Comparison of ENCODE assay signal across 22 cellular contexts in genomic region chr4:8143392-8144140, GRCh38. TPM values are rescaled to one million over a fixed set of nuclear protein-coding genes. Genes with fewer than 3 reads are reported as not detected.
DNase-seq lines count a peak whose midpoint lies in the region; ATAC-seq, FAIRE-seq and TF ChIP-seq lines count a peak whose summit lies in the region.
"Had no signal": no experiment of that assay in that cellular context is flagged by ENCODE, and none has a peak within 500 bp of the region (broad histone marks: within the 10 kb centered on the region; RNA-seq: fewer than 3 reads in every experiment).

No MANE protein-coding gene starts in this region.

- H4K8ac ChIP-seq in neuronal stem cell (ENCODE audit: low read depth, low read length) = no peak overlapping the region

- in situ Hi-C loops in K562 (cut with MboI) = no loop called here

- no peak overlapping the region for H2BK120ac ChIP-seq in neuronal stem cell (ENCODE audit: low read depth, low read length)

- H3K9ac ChIP-seq in K562 (ENCODE audit: insufficient read depth in 1 of 2, low read depth in 2 of 2, low read length in 2 of 2) = peak overlapping the region in 1 of 2 experiments; percentile 2; a peak in 1 of 4 replicates
- no peak overlapping the region for H3K9ac ChIP-seq in neuronal stem cell (ENCODE audit: low read depth, low read length, poor library complexity)
- H3K9ac ChIP-seq: BLaER1 treated with 17β-estradiol and CSF1 and Interleukin-3, amounts not matched to agents 10 nM and 100 nM; KMS-11; SK-N-SH had no signal

- H3K4me3 ChIP-seq in A549 = no peak overlapping the region
- no peak overlapping the region for H3K4me3 ChIP-seq in K562
- no peak overlapping the region for H3K4me3 ChIP-seq in right atrium auricular region
- H3K4me3 ChIP-seq in neuronal stem cell (ENCODE audit: low read length in 2 of 2) = no peak overlapping the region
- H3K4me3 ChIP-seq: BLaER1 treated with 17β-estradiol and CSF1 and Interleukin-3, amounts not matched to agents 10 nM and 100 nM had no signal

- no peak overlapping the region for H2AFZ ChIP-seq in K562 (ENCODE audit: low read depth, low read length)
- no peak overlapping the region for H2AFZ ChIP-seq in neuronal stem cell (ENCODE audit: low read length)

- CTCF ChIA-PET in A549 (lab: Yijun Ruan, JAX) (interaction anchor here (1.2 to 1.7 kb wide), 2 partner anchors 10 to 15 kb away, joined by 3 to 5 read pairs; no protein-coding TSS in a partner anchor), K562 (lab: Yijun Ruan, JAX; ENCODE audit: low intra/inter-chr PET ratio) (no interaction called here)

- H3K27ac ChIP-seq in A549 (no peak overlapping the region), K562 (ENCODE audit: extremely low read depth, low read depth, low read length) (no peak overlapping the region), right atrium auricular region (peak overlapping the region; percentile 71 to 78), neuronal stem cell (replicated peaks; ENCODE audit: low read length) (no peak overlapping the region)
- H3K27ac ChIP-seq: BLaER1 treated with 17β-estradiol and CSF1 and Interleukin-3, amounts not matched to agents 10 nM and 100 nM; KMS-11 had no signal

- 61% methylated on average over 2 of the region's 11 CpGs for WGBS in A549 (ENCODE audit: missing lambda C conversion rate)
- WGBS in K562 (ENCODE audit: insufficient coverage, low coverage, missing lambda C conversion rate) = 4% methylated on average over 11 of the region's 11 CpGs
- WGBS in neuronal stem cell (ENCODE audit: extremely low coverage in 2 of 2, insufficient read length in 2 of 2, insufficient replicate concordance in 1 of 2), 2 donors = no CpG with 5 or more reads among the region's 11 CpGs

- H2BK15ac ChIP-seq in neuronal stem cell (ENCODE audit: low read length) = no peak overlapping the region

- peaks cover 1% of the 10 kb centered on the region for H3K79me1 ChIP-seq in neuronal stem cell (ENCODE audit: low read depth, low read length)

- no peak for TF ChIP-seq RAD21 in A549 (conservative IDR thresholded peaks at IDR 0.05 in 1 of 2, IDR thresholded peaks at IDR 0.05 in 1 of 2)
- TF ChIP-seq RAD21 in K562 (CRISPR knock-in tag; conservative IDR thresholded peaks at IDR 0.05 in 1 of 2, IDR thresholded peaks at IDR 0.05 in 1 of 2) = no peak

- intact Hi-C loops in K562 (cut with micrococcal nuclease) = no loop called here

- BruUV-seq in K562 (replicated peaks; lab: Mats Ljungman, UMichigan) = no TSS peak

- peak overlapping the region; percentile 49 for H2AK5ac ChIP-seq in neuronal stem cell (ENCODE audit: low read depth, low read length)

- peak overlapping the region; percentile 5 for H3K14ac ChIP-seq in neuronal stem cell (ENCODE audit: low read length)

- ATAC-seq in A549 (no peak; a peak in 1 of 6 replicates), K562 (no peak), HG02571 (IDR thresholded peaks at IDR 0.05; ENCODE audit: unreplicated experiment) (no peak), GM18868 (IDR thresholded peaks at IDR 0.05; ENCODE audit: unreplicated experiment) (no peak)
- ATAC-seq: CD8-positive, alpha-beta T cell had no signal

- H3K4me1 ChIP-seq in A549 (no peaks in the 10 kb centered on the region), K562 (replicated peaks in 1 of 2; ENCODE audit: control insufficient read depth in 2 of 2, insufficient read depth in 2 of 2, low read length in 2 of 2) (0 out of 5 replicates have a peak, but pooled peaks cover 0 to 3% of the 10 kb centered on the region in 2 experiments), right atrium auricular region (peaks cover 0 to 58% of the 10 kb centered on the region in 2 donors), neuronal stem cell (ENCODE audit: control insufficient read depth in 2 of 2, insufficient read depth in 1 of 2, low read depth in 1 of 2, low read length in 2 of 2) (peaks cover 5% of the 10 kb centered on the region in 2 donors)

- H4K20me1 ChIP-seq in K562 (replicated peaks; ENCODE audit: control insufficient read depth, insufficient read depth, low read length) = peaks cover 7% of the 10 kb centered on the region; the same call in 1 of the 2 replicates

- H3K4me2 ChIP-seq in A549 (no peak overlapping the region), K562 (ENCODE audit: insufficient read depth, low read length) (no peak overlapping the region), neuronal stem cell (ENCODE audit: insufficient read depth, low read length, poor library complexity, severe bottlenecking) (no peak overlapping the region)
- H3K4me2 ChIP-seq: KMS-11, SK-N-SH had no signal

- no peak for TF ChIP-seq EP300 in A549 (IDR thresholded peaks at IDR 0.05)
- no peak for TF ChIP-seq EP300 in K562 (IDR thresholded peaks at IDR 0.05; ENCODE audit: low read length)

- FAIRE-seq in A549 (lab: Jason Lieb, UNC) (no peak), K562 (lab: Jason Lieb, UNC) (no peak)
- FAIRE-seq: A204.1, GM12892, RCC 7860 had no signal

- H3K4ac ChIP-seq in neuronal stem cell (ENCODE audit: low read length) = no peak overlapping the region

- H3K23ac ChIP-seq in neuronal stem cell (ENCODE audit: low read depth, low read length, poor library complexity) = no peak overlapping the region

- H2BK5ac ChIP-seq in neuronal stem cell (ENCODE audit: low read length) = no peak overlapping the region

- no peaks in the 10 kb centered on the region for H3K79me2 ChIP-seq in K562 (ENCODE audit: control insufficient read depth, insufficient read depth, low read length)

- H3K36me3 ChIP-seq in K562 (ENCODE audit: control insufficient read depth, insufficient read depth, low read length) = no peaks in the 10 kb centered on the region
- no peaks in the 10 kb centered on the region for H3K36me3 ChIP-seq in right atrium auricular region
- H3K36me3 ChIP-seq in neuronal stem cell (replicated peaks in 1 of 2; ENCODE audit: control insufficient read depth in 2 of 2, insufficient read depth in 2 of 2, low read length in 2 of 2) = no peaks in the 10 kb centered on the region
- H3K36me3 ChIP-seq: BLaER1 treated with 17β-estradiol and CSF1 and Interleukin-3, amounts not matched to agents 10 nM and 100 nM had no signal

- H3K9me3 ChIP-seq in A549 = no peaks in the 10 kb centered on the region
- no peaks in the 10 kb centered on the region for H3K9me3 ChIP-seq in K562 (replicated peaks; ENCODE audit: control insufficient read depth, insufficient read depth, low read depth, low read length)
- no peaks in the 10 kb centered on the region for H3K9me3 ChIP-seq in right atrium auricular region
- H3K9me3 ChIP-seq in neuronal stem cell (replicated peaks in 1 of 2; ENCODE audit: control insufficient read depth in 2 of 2, insufficient read depth in 1 of 2, low read depth in 1 of 2, low read length in 2 of 2) = peaks cover 0 to 2% of the 10 kb centered on the region in 2 donors
- H3K9me3 ChIP-seq: SK-N-SH had no signal

- no peak overlapping the region for H4K91ac ChIP-seq in neuronal stem cell (ENCODE audit: low read depth, low read length, poor library complexity)

- TF ChIP-seq POLR2A in A549 (IDR thresholded peaks at IDR 0.05; ENCODE audit: low read length) (no peak), K562 (conservative IDR thresholded peaks at IDR 0.05) (no peak)

- DNase-seq in A549 (ENCODE audit: low read depth in 1 of 2, low spot score in 1 of 2) = peak in 1 of 2 experiments; percentile 5
- DNase-seq in K562 (ENCODE audit: extremely low read depth in 1 of 4, low spot score in 3 of 4) = no peak
- DNase-seq in right atrium auricular region (ENCODE audit: low spot score) = no peak
- no peak for DNase-seq in neuronal stem cell (ENCODE audit: low spot score)
- no peak for DNase-seq in NCI-H1417 (lab: John Stamatoyannopoulos, UW)
- DNase-seq in AG08396 (ENCODE audit: low spot score) = no peak
- DNase-seq: CD8-positive, alpha-beta T cell; DMS79; MV-4-11; NCI-H2107; NCI-H510A; NCI-H748 treated with DMSO at 0.1 percent for 48 hours; NK-92 treated with Interleukin-12 subunit alpha and Interleukin-12 subunit beta, amount 100 ng/mL, for 24 hours; SHP77 had no signal

- H2BK12ac ChIP-seq in neuronal stem cell (ENCODE audit: low read length) = no peak overlapping the region

- TF ChIP-seq CTCF in A549 (IDR thresholded peaks at IDR 0.05) (no peak), K562 (IDR thresholded peaks at IDR 0.05 in 2 of 3, conservative IDR thresholded peaks at IDR 0.05 in 1 of 3; ENCODE audit: insufficient read depth in 2 of 3, low read depth in 1 of 3, low read length in 3 of 3) (no peak), right atrium auricular region (IDR thresholded peaks at IDR 0.05) (no peak)

- no peaks in the 10 kb centered on the region for H3K9me1 ChIP-seq in K562 (ENCODE audit: control insufficient read depth, insufficient read depth, low read length)

- peak overlapping the region; percentile 28 for H3K18ac ChIP-seq in neuronal stem cell (ENCODE audit: low read length)

- POLR2A ChIA-PET in A549 (lab: Yijun Ruan, JAX) (no interaction called here), K562 (lab: Yijun Ruan, JAX) (no interaction called here)

- H3K27me3 ChIP-seq in K562 (ENCODE audit: control insufficient read depth in 2 of 2, insufficient read depth in 2 of 2, low read length in 2 of 2) (peaks cover 19 to 53% of the 10 kb centered on the region in 2 experiments; a peak in 4 of 5 replicates), right atrium auricular region (no peaks in the 10 kb centered on the region), neuronal stem cell (ENCODE audit: control insufficient read depth in 3 of 3, insufficient read depth in 3 of 3, low read depth in 1 of 3, low read length in 3 of 3) (peaks cover 0 to 50% (median 0%) of the 10 kb centered on the region in 3 experiments)

RNA-seq across cellular contexts. Expression of gene ABLIM2, which starts 15.0 kb away (rescaled TPM):
- polyA plus RNA-seq in A549 (2011; rRNA removed) (0.21 and 0.37 TPM in 2 replicates), A549 (2017; fragmentation: RNase III; extraction: RNeasy Plus Mini Kit Qiagen cat#74134 plus additional on column Dnase treatment) (0.31 to 0.40 TPM (median 0.32 TPM) in 3 replicates), K562 (2011; rRNA removed) (not detected in 2 replicates), K562 (2014; fragmentation: Illumina TruSeq; extraction: Trizol) (not detected in 2 replicates), K562 (2014; fragmentation: Nextera tagmentation; extraction: Ambion mirVana) (not detected), K562 (2014; rRNA removed) (not detected in 2 replicates)
- 0.19 and 0.46 TPM in 2 replicates for polyA plus RNA-seq in A549 (2012; cell fraction: cytosol; rRNA removed)
- 0.34 TPM in 2 replicates for polyA plus RNA-seq in A549 (2012; cell fraction: nucleus; rRNA removed)
- polyA minus RNA-seq in A549 (2011; rRNA and poly(A)+ RNA removed) = 0.12 and 0.68 TPM in 2 replicates
- total RNA-seq in K562 (2011; cell fraction: chromatin; rRNA removed; ENCODE audit: low replicate concordance) = not detected in 2 replicates
- total RNA-seq in K562 (2011; cell fraction: nucleolus; rRNA removed) = not detected in 2 replicates
- total RNA-seq in K562 (2011; cell fraction: nucleoplasm; rRNA removed) = not detected in 2 replicates
- total RNA-seq in K562 (2014; rRNA removed) (not detected in 2 replicates), K562 (2014; rRNA removed; fragmentation: Illumina TruSeq; extraction: Trizol) (not detected in 2 replicates), K562 (2015; rRNA removed; fragmentation: Illumina TruSeq; extraction: Trizol) (not detected in 2 replicates), K562 (2021) (not detected in 2 replicates), right atrium auricular region (10 to 100 TPM in 1 of 2 donors, 1 to 10 TPM in 1; 5.7 to 11.2 TPM)
- polyA plus RNA-seq in K562 (2011; cell fraction: cytosol; rRNA removed) = not detected in 2 replicates
- not detected in 2 replicates for polyA plus RNA-seq in K562 (2011; cell fraction: nucleus; rRNA removed)
- not detected in 2 replicates for polyA plus RNA-seq in K562 (2012)
- polyA minus RNA-seq in K562 (2011; rRNA and poly(A)+ RNA removed) = not detected in 2 replicates
- not detected in 2 replicates for polyA minus RNA-seq in K562 (2011; cell fraction: cytosol; rRNA and poly(A)+ RNA removed)
- polyA minus RNA-seq in K562 (2011; cell fraction: nucleus; rRNA and poly(A)+ RNA removed) = not detected in 2 replicates
- 0.78 TPM for polyA plus RNA-seq in neuronal stem cell (2013, experiment 1 of 2)
- 0.93 TPM for polyA plus RNA-seq in neuronal stem cell (2013, experiment 2 of 2)

RNA-seq across cellular contexts. Expression of gene SH3TC1, which starts 55.5 kb away (rescaled TPM):
- polyA plus RNA-seq in A549 (2011; rRNA removed) = 2.8 and 3.3 TPM in 2 replicates
- 5.0 and 6.4 TPM in 2 replicates for polyA plus RNA-seq in A549 (2012; cell fraction: cytosol; rRNA removed)
- polyA plus RNA-seq in A549 (2012; cell fraction: nucleus; rRNA removed) = 22.6 and 31.5 TPM in 2 replicates
- 5.4 to 8.1 TPM (median 7.4 TPM) in 3 replicates for polyA plus RNA-seq in A549 (2017; fragmentation: RNase III; extraction: RNeasy Plus Mini Kit Qiagen cat#74134 plus additional on column Dnase treatment)
- polyA minus RNA-seq in A549 (2011; rRNA and poly(A)+ RNA removed) = 6.0 and 8.6 TPM in 2 replicates
- total RNA-seq in K562 (2011; cell fraction: chromatin; rRNA removed; ENCODE audit: low replicate concordance) = 3.2 and 16.5 TPM in 2 replicates
- 8.8 and 11.8 TPM in 2 replicates for total RNA-seq in K562 (2011; cell fraction: nucleolus; rRNA removed)
- total RNA-seq in K562 (2011; cell fraction: nucleoplasm; rRNA removed) = 7.0 TPM in 2 replicates
- total RNA-seq in K562 (2014; rRNA removed) = 1.5 and 1.7 TPM in 2 replicates
- total RNA-seq in K562 (2014; rRNA removed; fragmentation: Illumina TruSeq; extraction: Trizol) = 0.32 and 0.55 TPM in 2 replicates
- 0.41 and 0.51 TPM in 2 replicates for total RNA-seq in K562 (2015; rRNA removed; fragmentation: Illumina TruSeq; extraction: Trizol)
- 1.1 and 2.1 TPM in 2 replicates for total RNA-seq in K562 (2021)
- polyA plus RNA-seq in K562 (2011; rRNA removed) = 0.38 and 0.46 TPM in 2 replicates
- polyA plus RNA-seq in K562 (2011; cell fraction: cytosol; rRNA removed) = 0.44 and 0.70 TPM in 2 replicates
- 2.6 and 3.4 TPM in 2 replicates for polyA plus RNA-seq in K562 (2011; cell fraction: nucleus; rRNA removed)
- 1.2 and 19.6 TPM in 2 replicates for polyA plus RNA-seq in K562 (2012)
- polyA plus RNA-seq in K562 (2014; fragmentation: Illumina TruSeq; extraction: Trizol) = 0.46 and 0.87 TPM in 2 replicates
- under 1 TPM in 1 of 2 experiments, not detected in 1; 0.04 TPM for polyA plus RNA-seq in K562 (2014; fragmentation: Nextera tagmentation; extraction: Ambion mirVana)
- 0.45 and 0.88 TPM in 2 replicates for polyA plus RNA-seq in K562 (2014; rRNA removed)
- 0.18 and 0.45 TPM in 2 replicates for polyA minus RNA-seq in K562 (2011; rRNA and poly(A)+ RNA removed)
- 0.48 and 1.6 TPM in 2 replicates for polyA minus RNA-seq in K562 (2011; cell fraction: cytosol; rRNA and poly(A)+ RNA removed)
- polyA minus RNA-seq in K562 (2011; cell fraction: nucleus; rRNA and poly(A)+ RNA removed) = 3.6 and 4.7 TPM in 2 replicates
- total RNA-seq in right atrium auricular region = 10 to 100 TPM in 1 of 2 donors, 1 to 10 TPM in 1; 8.9 to 13.9 TPM
- polyA plus RNA-seq in neuronal stem cell (2013, experiment 1 of 2) = 0.13 TPM
- polyA plus RNA-seq in neuronal stem cell (2013, experiment 2 of 2) = 0.08 TPM

Comparison
In these comparisons a context has a peak if more than half of its experiments do, and no peak if none do; other contexts are left out.
1. H3K27ac ChIP-seq: peak in right atrium auricular region (2 of 2); none in A549 (0 of 2), K562 (single experiment) and neuronal stem cell (single experiment).
2. RNA of gene ABLIM2, which starts 15.0 kb away (total RNA-seq): 5.7 to 11.2 TPM in right atrium auricular region; not detected in K562; every median in the first group is over 4 times any median in the second.
3. Of the 35 proteins assayed by ChIP-seq in both K562 and A549: peak only in K562: none; only in A549: none; in both: ZFP36; in neither: 34.